Comparison of ENCODE assay signal across 1 cellular context in the genomic region with DNA sequence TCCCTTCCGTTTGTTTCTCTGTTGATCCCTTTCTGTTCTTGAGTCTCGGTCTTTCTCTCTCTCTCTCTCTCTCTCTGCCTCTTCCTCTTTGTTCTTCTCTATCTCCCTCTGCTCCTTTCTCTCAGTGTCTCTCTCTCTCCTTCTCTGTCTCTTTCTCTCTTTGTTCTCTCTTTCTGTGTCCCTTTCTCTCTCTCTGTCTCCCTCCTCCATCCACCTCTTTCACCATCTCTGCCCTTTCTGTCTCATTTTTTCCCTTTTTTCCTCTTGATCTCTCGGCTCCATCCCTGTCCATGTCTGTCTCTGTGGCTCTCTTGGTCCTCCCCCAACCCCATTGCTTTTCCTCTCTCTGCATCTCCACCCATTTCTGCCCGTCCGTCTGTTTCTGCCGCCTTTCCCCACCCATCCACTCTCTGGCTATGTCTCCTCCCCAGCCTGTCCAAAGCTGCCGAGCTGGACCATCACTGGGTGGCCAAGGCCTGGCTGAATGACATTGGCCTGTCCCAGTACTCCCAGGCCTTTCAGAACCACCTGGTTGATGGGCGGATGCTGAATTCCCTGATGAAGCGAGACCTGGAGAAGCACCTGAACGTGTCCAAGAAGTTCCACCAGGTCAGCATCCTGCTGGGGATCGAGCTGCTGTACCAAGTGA.
TF ChIP-seq lines count a peak whose summit lies in the region.

No MANE protein-coding gene starts in this region.

TF ChIP-seq in H1, 55 proteins besides CTCF, POLR2A, EP300 and RAD21:
- no peak for TF ChIP-seq SP4 (IDR thresholded peaks at IDR 0.05; ENCODE audit: low read length)
- no peak for TF ChIP-seq BCL11A (IDR thresholded peaks at IDR 0.05; ENCODE audit: low read depth in 2 of 2, low read length in 2 of 2)
- no peak for TF ChIP-seq SIX5 (IDR thresholded peaks at IDR 0.05; ENCODE audit: low read depth, low read length)
- TF ChIP-seq BACH1 (IDR thresholded peaks at IDR 0.05; ENCODE audit: low read length) = no peak
- TF ChIP-seq RNF2 (IDR thresholded peaks at IDR 0.05; ENCODE audit: borderline replicate concordance, low read depth, low read length, missing control alignments, poor library complexity, severe bottlenecking) = no peak
- TF ChIP-seq JUND (IDR thresholded peaks at IDR 0.05; ENCODE audit: low read length) = no peak
- no peak for TF ChIP-seq NRF1 (IDR thresholded peaks at IDR 0.05; ENCODE audit: low read depth, low read length)
- TF ChIP-seq KDM5A (IDR thresholded peaks at IDR 0.05; ENCODE audit: low read length) = no peak
- TF ChIP-seq, protein P1, sequence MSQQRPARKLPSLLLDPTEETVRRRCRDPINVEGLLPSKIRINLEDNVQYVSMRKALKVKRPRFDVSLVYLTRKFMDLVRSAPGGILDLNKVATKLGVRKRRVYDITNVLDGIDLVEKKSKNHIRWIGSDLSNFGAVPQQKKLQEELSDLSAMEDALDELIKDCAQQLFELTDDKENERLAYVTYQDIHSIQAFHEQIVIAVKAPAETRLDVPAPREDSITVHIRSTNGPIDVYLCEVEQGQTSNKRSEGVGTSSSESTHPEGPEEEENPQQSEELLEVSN (IDR thresholded peaks at IDR 0.05) = no peak
- no peak for TF ChIP-seq EGR1 (IDR thresholded peaks at IDR 0.05; ENCODE audit: borderline replicate concordance, low read depth, low read length)
- TF ChIP-seq RBBP5 (IDR thresholded peaks at IDR 0.05; ENCODE audit: borderline replicate concordance, low read depth, low read length) = no peak
- no peak for TF ChIP-seq TEAD4 (IDR thresholded peaks at IDR 0.05; ENCODE audit: low read depth, low read length)
- TF ChIP-seq KDM4A (IDR thresholded peaks at IDR 0.05; ENCODE audit: low read depth, low read length, severe bottlenecking) = no peak
- no peak for TF ChIP-seq SRF (IDR thresholded peaks at IDR 0.05; ENCODE audit: low read depth, low read length)
- TF ChIP-seq ASH2L (IDR thresholded peaks at IDR 0.05; ENCODE audit: low read length) = no peak
